In genomic region chr5:172770374-172770674, GRCh38 we compare ENCODE assay signal across 8 cellular contexts. TPM values are rescaled to one million over a fixed set of nuclear protein-coding genes. Genes with fewer than 3 reads are reported as not detected.
A peak's percentile ranks its signal among the peaks of the same experiment; 100 is the strongest.
DNase-seq lines count a peak whose midpoint lies in the region; ATAC-seq and TF ChIP-seq lines count a peak whose summit lies in the region.

No MANE protein-coding gene starts in this region.

- ATAC-seq in GM18517 (IDR thresholded peaks at IDR 0.05; ENCODE audit: unreplicated experiment) (peak; percentile 15), RWPE2 (ENCODE audit: low read depth) (no peak), esophagus mucosa (no peak), GM21619 (IDR thresholded peaks at IDR 0.05; ENCODE audit: unreplicated experiment) (no peak)

- H3K27me3 Mint-ChIP-seq in endodermal cell (ENCODE audit: insufficient read depth), result peaks cover 22% of the 10 kb centered on the region

- peaks cover 20% of the 10 kb centered on the region for H3K4me1 Mint-ChIP-seq in endodermal cell

- peak overlapping the region; percentile 23 for H2AFZ ChIP-seq in parathyroid adenoma

- H3K9me3 Mint-ChIP-seq in endodermal cell, result no peaks in the 10 kb centered on the region

- H3K36me3 Mint-ChIP-seq in endodermal cell (ENCODE audit: low read depth), result peaks cover 20% of the 10 kb centered on the region

- DNase-seq in RWPE2 (ENCODE audit: low spot score), result no peak
- no peak for DNase-seq in endodermal cell
- DNase-seq in OCI-M1 (lab: John Stamatoyannopoulos, UW), result no peak
- no peak for DNase-seq in DMS53 (lab: John Stamatoyannopoulos, UW)

- no peak for TF ChIP-seq CTCF in RWPE2 (IDR thresholded peaks at IDR 0.05; ENCODE audit: poor library complexity, severe bottlenecking)
- no peak for TF ChIP-seq CTCF in endodermal cell (conservative IDR thresholded peaks at IDR 0.05)
- TF ChIP-seq CTCF in parathyroid adenoma (IDR thresholded peaks at IDR 0.05), result no peak

- 0% methylated on average over 10 to 29 of the region's 29 CpGs for WGBS in endodermal cell (ENCODE audit: insufficient coverage in 1 of 2, insufficient read length in 1 of 2), 2 experiments

- H3K27ac ChIP-seq in RWPE2 (ENCODE audit: poor library complexity, severe bottlenecking) (peak overlapping the region; percentile 95), endodermal cell (ENCODE audit: low read depth, low read length) (peak overlapping the region; percentile 91), parathyroid adenoma (peak overlapping the region; percentile 100)

- peak overlapping the region; percentile 82 for H3K4me3 Mint-ChIP-seq in endodermal cell

- peak overlapping the region; percentile 98 for H3K9ac ChIP-seq in endodermal cell (ENCODE audit: extremely low read depth, low read length, poor library complexity, severe bottlenecking)
- peak overlapping the region; percentile 100 for H3K9ac ChIP-seq in parathyroid adenoma

- peak overlapping the region; percentile 99 for H3K4me2 ChIP-seq in parathyroid adenoma (ENCODE audit: low read length)

- H3K9me3 ChIP-seq in RWPE2 (ENCODE audit: severe bottlenecking) (no peaks in the 10 kb centered on the region), endodermal cell (ENCODE audit: control insufficient read depth, low read length) (no peaks in the 10 kb centered on the region), parathyroid adenoma (ENCODE audit: control insufficient read depth, low read length) (no peaks in the 10 kb centered on the region)

- peak overlapping the region; percentile 90 for H3K4me3 ChIP-seq in RWPE2 (ENCODE audit: severe bottlenecking)
- H3K4me3 ChIP-seq in endodermal cell (ENCODE audit: low read length), result peak overlapping the region; percentile 93
- H3K4me3 ChIP-seq in parathyroid adenoma (ENCODE audit: low read depth, low read length), result peak overlapping the region; percentile 99

- H3K36me3 ChIP-seq in RWPE2 (ENCODE audit: low read depth) (peaks cover 32% of the 10 kb centered on the region), endodermal cell (ENCODE audit: control insufficient read depth, insufficient read depth, low read length) (peaks cover 22% of the 10 kb centered on the region), parathyroid adenoma (ENCODE audit: control insufficient read depth, insufficient read depth, low read length) (peaks cover 25% of the 10 kb centered on the region)

- H3K79me2 ChIP-seq in parathyroid adenoma, result peaks cover 21% of the 10 kb centered on the region

- no peaks in the 10 kb centered on the region for H3K27me3 ChIP-seq in RWPE2 (ENCODE audit: insufficient read depth, poor library complexity, severe bottlenecking)
- H3K27me3 ChIP-seq in endodermal cell (ENCODE audit: control insufficient read depth, insufficient read depth, low read length, poor library complexity, severe bottlenecking), result no peaks in the 10 kb centered on the region
- no peaks in the 10 kb centered on the region for H3K27me3 ChIP-seq in parathyroid adenoma (ENCODE audit: control insufficient read depth, insufficient read depth, low read length)

- H3K4me1 ChIP-seq in RWPE2 (ENCODE audit: insufficient read depth, poor library complexity, severe bottlenecking), result peaks cover 49% of the 10 kb centered on the region
- peaks cover 4% of the 10 kb centered on the region for H3K4me1 ChIP-seq in endodermal cell (ENCODE audit: control insufficient read depth, insufficient read depth, low read length)
- H3K4me1 ChIP-seq in parathyroid adenoma, result peaks cover 45% of the 10 kb centered on the region

- H3K27ac Mint-ChIP-seq in endodermal cell, result peak overlapping the region; percentile 78

RNA-seq across cellular contexts. Expression of gene DUSP1, which starts 0.7 kb away (rescaled TPM):
- total RNA-seq in endodermal cell (10 to 100 TPM in 1 of 2 donors, 1 to 10 TPM in 1; 9.2 to 11.0 TPM), esophagus mucosa (101 TPM)
- polyA plus RNA-seq in endodermal cell (2013, experiment 1 of 2), result 16.8 TPM
- polyA plus RNA-seq in endodermal cell (2013, experiment 2 of 2), result 18.1 TPM
